In genomic region chr9:8706546-8706945, GRCh38 we compare ENCODE assay signal across 16 cellular contexts.
DNase-seq lines count a peak whose midpoint lies in the region; ATAC-seq and TF ChIP-seq lines count a peak whose summit lies in the region.
"Had no signal": no experiment of that assay in that cellular context is flagged by ENCODE, and none has a peak within 500 bp of the region (broad histone marks: within the 10 kb centered on the region; RNA-seq: fewer than 3 reads in every experiment).

No MANE protein-coding gene starts in this region.

- CTCF ChIA-PET in HEK293 (lab: Yijun Ruan, JAX), result interaction anchor here (0.5 to 1.4 kb wide), 3 partner anchors 11 to 189 kb away, joined by 3 to 4 read pairs (median 3); no protein-coding TSS in a partner anchor

- no peak overlapping the region for H3K9ac ChIP-seq in neural progenitor cell

- no peak overlapping the region for H3K4me3 Mint-ChIP-seq in neural progenitor cell
- H3K4me3 Mint-ChIP-seq: B cell; CD4-positive, alpha-beta T cell; H9 had no signal

- POLR2A ChIA-PET in HEK293 (lab: Yijun Ruan, JAX), result no interaction called here

- H3K4me1 ChIP-seq in HEK293 (ENCODE audit: control insufficient read depth, insufficient read depth, low read length) (no peaks in the 10 kb centered on the region), neural progenitor cell (peaks cover 8% of the 10 kb centered on the region)

- H3F3A ChIP-seq in neural progenitor cell (ENCODE audit: low read depth), result no peaks in the 10 kb centered on the region

- H3K36me3 ChIP-seq in HEK293 (ENCODE audit: control insufficient read depth in 2 of 2, insufficient read depth in 1 of 2, low read length in 2 of 2) (no peaks in the 10 kb centered on the region), neural progenitor cell (no peaks in the 10 kb centered on the region)

- peaks cover 29% of the 10 kb centered on the region for H3K4me1 Mint-ChIP-seq in neural progenitor cell
- H3K4me1 Mint-ChIP-seq: B cell had no signal

- H3K27ac Mint-ChIP-seq in neural progenitor cell, result peak overlapping the region; percentile 33
- H3K27ac Mint-ChIP-seq: B cell; CD4-positive, alpha-beta T cell had no signal

- DNase-seq in cerebellar cortex (ENCODE audit: low spot score), result peak; percentile 67
- peak; percentile 71 for DNase-seq in left kidney (ENCODE audit: low read depth, low spot score)
- DNase-seq in neural progenitor cell (ENCODE audit: low spot score), result no peak
- no peak for DNase-seq in activated naive CD4-positive, alpha-beta T cell treated with Interleukin-2 at 50 U/mL for 16 hours
- DNase-seq in NCI-H748 treated with DMSO at 0.1 percent for 48 hours (lab: John Stamatoyannopoulos, UW), result no peak
- no peak for DNase-seq in NCI-H345 treated with DMSO at 0.1 percent for 48 hours (lab: John Stamatoyannopoulos, UW; ENCODE audit: unreplicated experiment)
- DNase-seq: Calu3; CD4-positive, alpha-beta T cell; DMS 273 treated with DMSO at 0.1 percent for 48 hours; GOT3; H9 had no signal

- peaks cover 2% of the 10 kb centered on the region for H3K9me3 Mint-ChIP-seq in neural progenitor cell
- H3K9me3 Mint-ChIP-seq: CD4-positive, alpha-beta T cell; H9 had no signal

- H3K4me2 ChIP-seq in neural progenitor cell, result no peak overlapping the region

- H2AFZ ChIP-seq in neural progenitor cell (replicated peaks), result no peak overlapping the region

- peaks cover 8% of the 10 kb centered on the region for H4K20me1 ChIP-seq in neural progenitor cell (ENCODE audit: low read depth)

- peaks cover 15% of the 10 kb centered on the region for H3K79me2 ChIP-seq in neural progenitor cell (ENCODE audit: low read depth)

- H3K27ac ChIP-seq in HEK293 (ENCODE audit: extremely low read depth, low read depth, low read length) (no peak overlapping the region), neural progenitor cell (no peak overlapping the region)
- H3K27ac ChIP-seq: HL-60 had no signal

- H3K27me3 Mint-ChIP-seq in neural progenitor cell (ENCODE audit: insufficient read depth, low read depth), result no peaks in the 10 kb centered on the region
- H3K27me3 Mint-ChIP-seq: CD4-positive, alpha-beta T cell had no signal

- H3K4me3 ChIP-seq in HEK293 (ENCODE audit: low read depth, low read length) (no peak overlapping the region), neural progenitor cell (no peak overlapping the region)
- H3K4me3 ChIP-seq: GM12878 had no signal

- H3K9me3 ChIP-seq in HEK293 (ENCODE audit: control insufficient read depth, insufficient read depth, low read depth, low read length) (no peaks in the 10 kb centered on the region), neural progenitor cell (ENCODE audit: low read depth) (no peaks in the 10 kb centered on the region)

- H3K27me3 ChIP-seq in neural progenitor cell, result no peaks in the 10 kb centered on the region

- TF ChIP-seq CTCF in HEK293 (tag by site-specific recombination; IDR thresholded peaks at IDR 0.05), result no peak
- TF ChIP-seq CTCF in neural progenitor cell (IDR thresholded peaks at IDR 0.05), result no peak

- H3K36me3 Mint-ChIP-seq in neural progenitor cell, result peaks cover 7% of the 10 kb centered on the region

- ATAC-seq in HG03135 (IDR thresholded peaks at IDR 0.05; ENCODE audit: unreplicated experiment), result no peak
- ATAC-seq: GM12878 had no signal

TF ChIP-seq in HEK293, 187 proteins besides CTCF, POLR2A, EP300 and RAD21:
- TF ChIP-seq REST (tag by site-specific recombination; IDR thresholded peaks at IDR 0.05) (peak; percentile 51), ZNF747 (tag by site-specific recombination; IDR thresholded peaks at IDR 0.05) (no peak)

Comparison
In these comparisons a context has a peak if more than half of its experiments do, and no peak if none do; other contexts are left out.
1. DNase-seq: peak in cerebellar cortex (single experiment) and left kidney (single experiment); none in neural progenitor cell (single experiment), activated naive CD4-positive, alpha-beta T cell treated with Interleukin-2 at 50 U/mL for 16 hours (single experiment), NCI-H748 treated with DMSO at 0.1 percent for 48 hours (single experiment) and NCI-H345 treated with DMSO at 0.1 percent for 48 hours (single experiment).